In the genomic region with DNA sequence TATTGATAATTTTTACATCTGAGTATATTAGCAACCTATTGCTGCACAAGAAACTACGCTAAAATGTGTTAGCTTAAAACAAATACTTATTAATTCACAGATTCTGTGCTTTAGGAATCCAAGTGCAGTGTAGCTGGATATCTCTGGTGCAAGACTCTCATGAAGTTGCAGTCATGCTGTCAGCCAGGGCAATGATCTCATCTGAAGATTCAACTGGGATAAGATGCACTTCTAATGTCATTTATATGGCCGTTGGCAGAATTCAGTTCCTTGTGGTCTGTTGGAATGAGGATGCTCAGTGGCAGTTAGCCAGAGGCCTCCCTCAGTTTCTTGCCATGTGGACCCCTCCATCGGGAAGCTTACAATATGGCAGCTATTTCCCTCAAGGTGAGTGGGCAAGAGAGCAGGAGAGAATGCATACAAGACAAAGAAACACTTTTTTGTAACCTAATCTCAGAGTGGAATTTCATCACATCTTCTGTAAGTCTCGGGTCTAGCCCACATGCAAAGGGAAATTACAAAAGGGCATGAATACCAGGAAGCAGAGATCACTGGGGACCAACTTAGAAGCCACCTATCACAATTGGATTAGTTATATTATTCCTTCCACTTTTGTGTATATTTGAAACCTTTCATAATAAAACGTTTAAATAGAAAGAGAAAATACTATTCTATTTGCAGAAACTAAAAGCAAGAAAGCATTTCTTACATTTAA, we compare ENCODE assay signal across 22 cellular contexts.
"Had no signal": no experiment of that assay in that cellular context is flagged by ENCODE, and none has a peak within 500 bp of the region (broad histone marks: within the 10 kb centered on the region; RNA-seq: fewer than 3 reads in every experiment).

No MANE protein-coding gene starts in this region.

- H2AFZ ChIP-seq: hepatocyte had no signal

- H3K27ac Mint-ChIP-seq: naive B cell; stimulated activated memory B cell treated with anti-CD40 and anti-IgM and Interleukin-4, amounts not matched to agents 10 μg/mL and 1 μg/mL and 100 μg/mL, for 72 hours had no signal

- H3K27ac ChIP-seq: epithelial cell of prostate, esophagus muscularis mucosa, foreskin keratinocyte, hepatocyte, neutrophil, stomach, thoracic aorta, transverse colon had no signal

- H3K9me3 ChIP-seq: thoracic aorta had no signal

- DNase-seq: effector memory CD4-positive, alpha-beta T cell; foreskin keratinocyte; head of caudate nucleus; left colon; left ventricle myocardium superior; mesenchymal stem cell; naive B cell; posterior cingulate gyrus; stimulated activated CD4-positive, alpha-beta T cell treated with anti-CD3 and anti-CD28 coated beads, Interleukin-4, amount 100 ng/mL, for 1 hour; stimulated activated CD8-positive, alpha-beta memory T cell treated with anti-CD3 and anti-CD28 coated beads, Interleukin-4, amount 100 ng/mL, for 48 hours; stomach; substantia nigra; transverse colon had no signal

- H3K4me2 ChIP-seq: hepatocyte, smooth muscle cell had no signal

- H3K79me2 ChIP-seq: hepatocyte had no signal

- H3K4me1 Mint-ChIP-seq: stimulated activated memory B cell treated with anti-CD40 and anti-IgM and Interleukin-4, amounts not matched to agents 10 μg/mL and 1 μg/mL and 100 μg/mL, for 72 hours had no signal

- H3K27me3 ChIP-seq: esophagus muscularis mucosa, foreskin keratinocyte, hepatocyte, neutrophil, stomach, transverse colon had no signal

- H3K36me3 ChIP-seq: neutrophil, thoracic aorta had no signal

- ATAC-seq: foreskin keratinocyte; left colon; left ventricle myocardium superior; stimulated activated memory B cell treated with anti-CD40 and anti-IgM and Interleukin-4, amounts not matched to agents 10 μg/mL and 1 μg/mL and 100 μg/mL, for 72 hours had no signal

- H3K27me3 Mint-ChIP-seq: central memory CD8-positive, alpha-beta T cell; naive B cell; stimulated activated memory B cell treated with anti-CD40 and anti-IgM and Interleukin-4, amounts not matched to agents 10 μg/mL and 1 μg/mL and 100 μg/mL, for 72 hours had no signal

- H3K4me3 ChIP-seq: esophagus muscularis mucosa, hepatocyte, lung, smooth muscle cell, stomach, thoracic aorta, transverse colon had no signal

- H3K4me3 Mint-ChIP-seq: central memory CD8-positive, alpha-beta T cell; naive B cell; stimulated activated memory B cell treated with anti-CD40 and anti-IgM and Interleukin-4, amounts not matched to agents 10 μg/mL and 1 μg/mL and 100 μg/mL, for 72 hours had no signal
